Comparison of ENCODE assay signal across 8 cellular contexts in genomic region chr9:78031271-78031825, GRCh38. TPM values are rescaled to one million over a fixed set of nuclear protein-coding genes. Genes with fewer than 3 reads are reported as not detected.
DNase-seq lines count a peak whose midpoint lies in the region; ATAC-seq, FAIRE-seq and TF ChIP-seq lines count a peak whose summit lies in the region.

Gene GNAQ (minus strand): TSS chr9:78031811. CDS start chr9:78031235, 576 bp downstream.

- FAIRE-seq in A549 (lab: Jason Lieb, UNC) (no peak), H54 (lab: Jason Lieb, UNC) (no peak)

- H3K27me3 ChIP-seq in esophagus muscularis mucosa (no peaks in the 10 kb centered on the region), muscle layer of duodenum (ENCODE audit: low read depth, low read length) (no peaks in the 10 kb centered on the region), upper lobe of left lung (no peaks in the 10 kb centered on the region)

- POLR2A ChIA-PET in A549 (lab: Yijun Ruan, JAX) = interaction anchor here (1.0 to 1.9 kb wide), 2 partner anchors 8 to 192 kb away, joined by 4 to 6 read pairs; no protein-coding TSS in a partner anchor
- POLR2A ChIA-PET in activated CD8-positive, alpha-beta T cell treated with anti-CD3 and anti-CD28 coated beads, Interleukin-2, amount 10 ng/mL, durations not matched to agents 7 days and 5 days (lab: Charles Lee) = interaction anchor here (0.7 to 2.1 kb wide), 5 partner anchors 14 to 205 kb away, joined by 3 to 20 read pairs (median 4); partner anchors contain the start of gene CEP78

- peak within 1 kb of the TSS; percentile 66 for H3K4me3 ChIP-seq in A549
- H3K4me3 ChIP-seq in esophagus muscularis mucosa = peak within 1 kb of the TSS; percentile 79 to 90 (median 86)
- peak within 1 kb of the TSS; percentile 77 to 87 for H3K4me3 ChIP-seq in muscle layer of duodenum (ENCODE audit: low read depth in 1 of 2, low read length in 2 of 2)
- peak within 1 kb of the TSS; percentile 62 to 90 (median 78) for H3K4me3 ChIP-seq in upper lobe of left lung

- ATAC-seq in A549 (peak in 1 of 2 experiments; percentile 50; a peak in 4 of 6 replicates), upper lobe of left lung (ENCODE audit: low FRiP score in 2 of 2) (no peak), GM21526 (IDR thresholded peaks at IDR 0.05; ENCODE audit: low FRiP score, unreplicated experiment) (no peak), GM18909 (IDR thresholded peaks at IDR 0.05; ENCODE audit: poor library complexity, unreplicated experiment) (no peak)
- peak; percentile 54 for ATAC-seq in activated CD8-positive, alpha-beta T cell treated with anti-CD3 and anti-CD28 coated beads, Interleukin-2, amount 10 ng/mL, durations not matched to agents 7 days and 5 days

- CTCF ChIA-PET in A549 (lab: Yijun Ruan, JAX) = interaction anchor here (1.0 to 1.2 kb wide), 2 partner anchors 39 to 184 kb away, joined by 3 to 4 read pairs; no protein-coding TSS in a partner anchor
- CTCF ChIA-PET in activated CD8-positive, alpha-beta T cell treated with anti-CD3 and anti-CD28 coated beads, Interleukin-2, amount 10 ng/mL, durations not matched to agents 7 days and 5 days (lab: Charles Lee) = interaction anchor here (0.7 to 3.5 kb wide), 4 partner anchors 22 to 339 kb away, joined by 3 to 25 read pairs (median 3); no protein-coding TSS in a partner anchor

- H3K9me3 Mint-ChIP-seq in activated CD8-positive, alpha-beta T cell treated with anti-CD3 and anti-CD28 coated beads, Interleukin-2, amount 10 ng/mL, durations not matched to agents 7 days and 5 days (ENCODE audit: insufficient read depth) = no peaks in the 10 kb centered on the region

- peak within 1 kb of the TSS; percentile 91 for H3K4me2 ChIP-seq in A549

- TF ChIP-seq EP300 in A549 (IDR thresholded peaks at IDR 0.05) (no peak), esophagus muscularis mucosa (IDR thresholded peaks at IDR 0.05) (no peak), upper lobe of left lung (IDR thresholded peaks at IDR 0.05) (no peak)

- TF ChIP-seq RAD21 in A549 (conservative IDR thresholded peaks at IDR 0.05 in 1 of 2, IDR thresholded peaks at IDR 0.05 in 1 of 2) = no peak

- H3K27ac ChIP-seq in A549 = peak within 1 kb of the TSS; percentile 91 to 97
- peak within 1 kb of the TSS; percentile 89 to 98 (median 94) for H3K27ac ChIP-seq in esophagus muscularis mucosa (replicated peaks in 1 of 4)
- peak within 1 kb of the TSS; percentile 97 for H3K27ac ChIP-seq in muscle layer of duodenum (ENCODE audit: low read length)
- H3K27ac ChIP-seq in upper lobe of left lung = peak within 1 kb of the TSS; percentile 95 to 100 (median 96)

- WGBS in A549 (ENCODE audit: missing lambda C conversion rate) = no CpG with 5 or more reads among the region's 97 CpGs
- 0% methylated on average over 12 of the region's 97 CpGs for WGBS in esophagus muscularis mucosa
- WGBS in upper lobe of left lung, 2 donors = 0% methylated on average over 2 to 46 of the region's 97 CpGs

- peaks cover 52% of the 10 kb centered on the region for H3K4me1 Mint-ChIP-seq in activated CD8-positive, alpha-beta T cell treated with anti-CD3 and anti-CD28 coated beads, Interleukin-2, amount 10 ng/mL, durations not matched to agents 7 days and 5 days (ENCODE audit: low read depth)

- peak within 1 kb of the TSS; percentile 95 for H3K4me3 Mint-ChIP-seq in activated CD8-positive, alpha-beta T cell treated with anti-CD3 and anti-CD28 coated beads, Interleukin-2, amount 10 ng/mL, durations not matched to agents 7 days and 5 days

- no peaks in the 10 kb centered on the region for H3K36me3 ChIP-seq in esophagus muscularis mucosa
- no peaks in the 10 kb centered on the region for H3K36me3 ChIP-seq in muscle layer of duodenum (ENCODE audit: control insufficient read depth in 1 of 2, insufficient read depth in 2 of 2, low read length in 2 of 2)
- H3K36me3 ChIP-seq in upper lobe of left lung = no peaks in the 10 kb centered on the region

- peaks cover 4% of the 10 kb centered on the region for H3K36me3 Mint-ChIP-seq in activated CD8-positive, alpha-beta T cell treated with anti-CD3 and anti-CD28 coated beads, Interleukin-2, amount 10 ng/mL, durations not matched to agents 7 days and 5 days (ENCODE audit: low read depth)

- H3K27me3 Mint-ChIP-seq in activated CD8-positive, alpha-beta T cell treated with anti-CD3 and anti-CD28 coated beads, Interleukin-2, amount 10 ng/mL, durations not matched to agents 7 days and 5 days (ENCODE audit: low read depth) = peaks cover 4% of the 10 kb centered on the region

- no peak for TF ChIP-seq POLR2A in A549 (IDR thresholded peaks at IDR 0.05; ENCODE audit: low read length)
- TF ChIP-seq POLR2A in H54 (IDR thresholded peaks at IDR 0.05; ENCODE audit: low read depth, low read length) = no peak
- TF ChIP-seq POLR2A in esophagus muscularis mucosa (IDR thresholded peaks at IDR 0.05; ENCODE audit: low read depth) = no peak
- TF ChIP-seq POLR2A in upper lobe of left lung (IDR thresholded peaks at IDR 0.05) = no peak

- TF ChIP-seq CTCF in A549 (IDR thresholded peaks at IDR 0.05) = no peak
- TF ChIP-seq CTCF in esophagus muscularis mucosa (IDR thresholded peaks at IDR 0.05) = peak in 1 of 3 experiments; percentile 10
- peak in 3 of 6 experiments; percentile 5 to 20 (median 13) for TF ChIP-seq CTCF in upper lobe of left lung (IDR thresholded peaks at IDR 0.05)

- peak within 1 kb of the TSS; percentile 90 for H3K27ac Mint-ChIP-seq in activated CD8-positive, alpha-beta T cell treated with anti-CD3 and anti-CD28 coated beads, Interleukin-2, amount 10 ng/mL, durations not matched to agents 7 days and 5 days

- H3K9me3 ChIP-seq in A549 (no peaks in the 10 kb centered on the region), esophagus muscularis mucosa (no peaks in the 10 kb centered on the region), muscle layer of duodenum (ENCODE audit: control insufficient read depth in 1 of 2, low read length in 2 of 2) (no peaks in the 10 kb centered on the region), upper lobe of left lung (no peaks in the 10 kb centered on the region)

- DNase-seq in A549 (ENCODE audit: low read depth in 1 of 2, low spot score in 1 of 2) = peak in 1 of 2 experiments; percentile 17
- DNase-seq in H54 (ENCODE audit: insufficient read length, low spot score) = peak; percentile 48
- peak; percentile 46 for DNase-seq in activated CD8-positive, alpha-beta T cell treated with anti-CD3 and anti-CD28 coated beads, Interleukin-2, amount 10 ng/mL, durations not matched to agents 7 days and 5 days
- DNase-seq in esophagus muscularis mucosa (ENCODE audit: extremely low spot score) = no peak
- DNase-seq in upper lobe of left lung = peak in 1 of 2 donors; percentile 93

- H3K4me1 ChIP-seq in A549 = peaks cover 49% of the 10 kb centered on the region
- H3K4me1 ChIP-seq in esophagus muscularis mucosa = peaks cover 16 to 60% (median 55%) of the 10 kb centered on the region in 4 donors
- H3K4me1 ChIP-seq in muscle layer of duodenum (ENCODE audit: control insufficient read depth in 1 of 2, insufficient read depth in 2 of 2, low read length in 2 of 2) = peaks cover 18 to 45% of the 10 kb centered on the region in 2 donors
- H3K4me1 ChIP-seq in upper lobe of left lung = peaks cover 32 to 67% (median 44%) of the 10 kb centered on the region in 4 donors

- intact Hi-C loops in esophagus muscularis mucosa (cut with DNase I) = loop anchor here (5.0 kb wide), 1 partner anchor 279 kb away; no protein-coding TSS in a partner anchor

TF ChIP-seq in A549, 52 proteins besides CTCF, POLR2A, EP300 and RAD21:
- TF ChIP-seq PHF8 (IDR thresholded peaks at IDR 0.05; ENCODE audit: borderline replicate concordance, low read depth) (no peak), USF2 (IDR thresholded peaks at IDR 0.05) (no peak), RFX5 (IDR thresholded peaks at IDR 0.05) (no peak), MAFK (IDR thresholded peaks at IDR 0.05; ENCODE audit: partially characterized antibody) (no peak), HEYL (CRISPR knock-in tag; IDR thresholded peaks at IDR 0.05) (no peak)

RNA-seq across cellular contexts. Expression of gene GNAQ, which starts in this region (rescaled TPM):
- polyA plus RNA-seq in A549 (2011; rRNA removed) (53.7 and 60.0 TPM in 2 replicates), A549 (2017; fragmentation: RNase III; extraction: RNeasy Plus Mini Kit Qiagen cat#74134 plus additional on column Dnase treatment) (17.1 to 18.2 TPM (median 17.9 TPM) in 3 replicates)
- polyA plus RNA-seq in A549 (2012; cell fraction: cytosol; rRNA removed) = 6.8 and 8.2 TPM in 2 replicates
- polyA plus RNA-seq in A549 (2012; cell fraction: nucleus; rRNA removed) = 3.3 and 5.8 TPM in 2 replicates
- polyA minus RNA-seq in A549 (2011; rRNA and poly(A)+ RNA removed) = 45.7 and 46.6 TPM in 2 replicates
- total RNA-seq in activated CD8-positive, alpha-beta T cell treated with anti-CD3 and anti-CD28 coated beads, Interleukin-2, amount 10 ng/mL, durations not matched to agents 7 days and 5 days = 10 to 100 TPM; 29.0 to 29.7 TPM
- total RNA-seq in esophagus muscularis mucosa (10 to 100 TPM; 64.0 to 80.4 (median 69.2) TPM), upper lobe of left lung (100 to 1,000 TPM in 3 of 6 donors, 10 to 100 TPM in 3; 50.3 to 117 (median 94.3) TPM)
